ENCODE assay signal across 11 cellular contexts in genomic region chr11:67703709-67704108, GRCh38. TPM values are rescaled to one million over a fixed set of nuclear protein-coding genes. Genes with fewer than 3 reads are reported as not detected.
DNase-seq lines count a peak whose midpoint lies in the region; ATAC-seq, FAIRE-seq and TF ChIP-seq lines count a peak whose summit lies in the region.
"Not testable (repeated sequence)": the region's sequence is repeated elsewhere in the genome, so short reads cannot be mapped to it uniquely, and the experiment has no call there.
"Had no signal": no experiment of that assay in that cellular context is flagged by ENCODE, and none has a peak within 500 bp of the region (broad histone marks: within the 10 kb centered on the region; RNA-seq: fewer than 3 reads in every experiment).

No MANE protein-coding gene starts in this region.

- not testable (repeated sequence) for H3K9ac ChIP-seq in mesenchymal stem cell (ENCODE audit: low read length)

- H2BK5ac ChIP-seq in mesenchymal stem cell (ENCODE audit: low read depth, low read length, poor library complexity, severe bottlenecking) = not testable (repeated sequence)

- not testable (repeated sequence) for FAIRE-seq in A549 (lab: Jason Lieb, UNC); bronchial epithelial cell (lab: Jason Lieb, UNC)

- H2BK12ac ChIP-seq in mesenchymal stem cell (ENCODE audit: low read length in 2 of 2) = not testable (repeated sequence)

- not testable (repeated sequence) for H3K23ac ChIP-seq in mesenchymal stem cell (ENCODE audit: low read length in 2 of 2)

- TF ChIP-seq RAD21 in A549 (conservative IDR thresholded peaks at IDR 0.05 in 1 of 2, IDR thresholded peaks at IDR 0.05 in 1 of 2) = not testable (repeated sequence)

- H4K8ac ChIP-seq in mesenchymal stem cell (ENCODE audit: low read length) = not testable (repeated sequence)

- not testable (repeated sequence) for TF ChIP-seq CTCF in A549 (IDR thresholded peaks at IDR 0.05); bronchial epithelial cell (IDR thresholded peaks at IDR 0.05; ENCODE audit: insufficient read depth, low read length, severe bottlenecking)

- not testable (repeated sequence) for H3K4ac ChIP-seq in mesenchymal stem cell (ENCODE audit: low read depth in 1 of 2, low read length in 2 of 2)

- not testable (repeated sequence) for H3K79me1 ChIP-seq in mesenchymal stem cell (replicated peaks; ENCODE audit: low read length, poor library complexity, severe bottlenecking)

- not testable (repeated sequence) for H3K14ac ChIP-seq in mesenchymal stem cell (ENCODE audit: low read length in 2 of 2)

- DNase-seq in A549 (ENCODE audit: low read depth in 1 of 2, low spot score in 1 of 2); mesenchymal stem cell: not testable (repeated sequence)
- DNase-seq in ELR (ENCODE audit: low read depth) = peak; percentile 46
- DNase-seq in HAP-1 (ENCODE audit: low spot score in 2 of 2) = peak; percentile 15 to 17
- DNase-seq in M059J (ENCODE audit: low read depth) = peak; percentile 74
- peak; percentile 22 to 51 for DNase-seq in NCI-H526 (lab: John Stamatoyannopoulos, UW)
- DNase-seq in RPMI7951 (ENCODE audit: low read depth) = peak; percentile 27
- DNase-seq in bronchial epithelial cell (ENCODE audit: low read depth) = peak; percentile 54

- H3K27me3 ChIP-seq in HAP-1 (ENCODE audit: low read depth); bronchial epithelial cell (ENCODE audit: control insufficient read depth, insufficient read depth, low read length): not testable (repeated sequence)
- H3K27me3 ChIP-seq in mesenchymal stem cell (ENCODE audit: control insufficient read depth in 1 of 2, insufficient read depth in 1 of 2, low read length in 2 of 2) = peaks cover 3 to 24% of the 10 kb centered on the region in 2 experiments

- H3K27ac ChIP-seq in A549; mesenchymal stem cell (ENCODE audit: low read length, poor library complexity, severe bottlenecking): not testable (repeated sequence)

- H3K18ac ChIP-seq in mesenchymal stem cell (ENCODE audit: low read depth in 1 of 2, low read length in 2 of 2) = not testable (repeated sequence)

- H2AK5ac ChIP-seq in mesenchymal stem cell (ENCODE audit: low read length, severe bottlenecking) = not testable (repeated sequence)

- not testable (repeated sequence) for H3K9me3 ChIP-seq in A549; HAP-1; mesenchymal stem cell (ENCODE audit: control insufficient read depth, low read length)

- TF ChIP-seq EP300 in A549 (IDR thresholded peaks at IDR 0.05) = not testable (repeated sequence)

- H2BK120ac ChIP-seq in mesenchymal stem cell (ENCODE audit: low read depth, low read length) = peak overlapping the region; percentile 19

- not testable (repeated sequence) for H3K4me2 ChIP-seq in A549; mesenchymal stem cell (ENCODE audit: low read length, poor library complexity, severe bottlenecking)

- not testable (repeated sequence) for H2BK15ac ChIP-seq in mesenchymal stem cell (ENCODE audit: low read depth, poor library complexity, severe bottlenecking)

- WGBS in A549 (ENCODE audit: missing lambda C conversion rate) = 41% methylated on average over 5 of the region's 5 CpGs
- 71% methylated on average over 3 of the region's 5 CpGs for WGBS in mesenchymal stem cell

- TF ChIP-seq POLR2A in A549 (IDR thresholded peaks at IDR 0.05; ENCODE audit: low read length) = not testable (repeated sequence)

- in situ Hi-C loops in HAP-1 (cut with MboI; ENCODE audit: low sequenced_read_pairs) = not testable (repeated sequence)

- POLR2A ChIA-PET in A549 (lab: Yijun Ruan, JAX) = not testable (repeated sequence)

- H3K36me3 ChIP-seq in HAP-1 (replicated peaks); bronchial epithelial cell (ENCODE audit: control insufficient read depth, insufficient read depth, low read length); mesenchymal stem cell (ENCODE audit: control insufficient read depth in 1 of 2, insufficient read depth in 2 of 2, low read depth in 1 of 2, low read length in 2 of 2): not testable (repeated sequence)

- CTCF ChIA-PET in A549 (lab: Yijun Ruan, JAX) = interaction anchor here (0.7 to 2.4 kb wide), 2 partner anchors 13 to 37 kb away, joined by 3 to 5 read pairs; no protein-coding TSS in a partner anchor

- peaks cover 26% of the 10 kb centered on the region for H3K4me1 ChIP-seq in A549
- H3K4me1 ChIP-seq in HAP-1; mesenchymal stem cell (ENCODE audit: control insufficient read depth, insufficient read depth, low read depth, low read length): not testable (repeated sequence)

- ATAC-seq in A549 = not testable (repeated sequence)

- H2AFZ ChIP-seq in mesenchymal stem cell (ENCODE audit: low read depth, low read length) = not testable (repeated sequence)

- not testable (repeated sequence) for H4K91ac ChIP-seq in mesenchymal stem cell (ENCODE audit: low read length)

- H3K4me3 ChIP-seq in A549; HAP-1; bronchial epithelial cell (ENCODE audit: low read depth, low read length); mesenchymal stem cell (ENCODE audit: insufficient read depth in 1 of 2, low read depth in 1 of 2, low read length in 2 of 2): not testable (repeated sequence)

TF ChIP-seq in A549, 52 proteins besides CTCF, POLR2A, EP300 and RAD21:
- TF ChIP-seq FOSL2 (IDR thresholded peaks at IDR 0.05) = not testable (repeated sequence)
- 0 out of 2 replicates have a peak, but pooled peaks have one; percentile 16 for TF ChIP-seq FOSL2 (CRISPR knock-in tag; IDR thresholded peaks at IDR 0.05)

RNA-seq across cellular contexts. Expression of gene ALDH3B2, which starts 29.3 kb away (rescaled TPM):
- polyA plus RNA-seq in A549 (2011; rRNA removed) (not detected in 2 replicates), A549 (2017; fragmentation: RNase III; extraction: RNeasy Plus Mini Kit Qiagen cat#74134 plus additional on column Dnase treatment) (not detected in 3 replicates)
- 0.01 TPM in 1 of 2 replicates, not detected in the other for polyA plus RNA-seq in A549 (2012; cell fraction: cytosol; rRNA removed)
- not detected in 2 replicates for polyA plus RNA-seq in A549 (2012; cell fraction: nucleus; rRNA removed)
- polyA minus RNA-seq in A549 (2011; rRNA and poly(A)+ RNA removed) = not detected in 2 replicates
- total RNA-seq in M059J (2014; rRNA removed; shearing (Covaris generic)) = not detected in 2 replicates
- total RNA-seq in RPMI7951 (2014; rRNA removed; shearing (Covaris generic)) = not detected in 2 replicates
- 17.9 and 73.4 TPM in 2 replicates for total RNA-seq in bronchial epithelial cell
- not detected for polyA plus RNA-seq in mesenchymal stem cell (2013, experiment 1 of 2)
- not detected for polyA plus RNA-seq in mesenchymal stem cell (2013, experiment 2 of 2)
- total RNA-seq: CD4-positive, alpha-beta T cell; CD8-positive, alpha-beta memory T cell had no signal
- polyA plus RNA-seq: CD14-positive monocyte; CD8-positive, alpha-beta memory T cell had no signal

RNA-seq across cellular contexts. Expression of gene ACY3, which starts 53.2 kb away (rescaled TPM):
- polyA plus RNA-seq in A549 (2011; rRNA removed) (1.4 and 1.8 TPM in 2 replicates), A549 (2017; fragmentation: RNase III; extraction: RNeasy Plus Mini Kit Qiagen cat#74134 plus additional on column Dnase treatment) (0.62 to 1.1 TPM (median 1.0 TPM) in 3 replicates)
- polyA plus RNA-seq in A549 (2012; cell fraction: cytosol; rRNA removed) = 1.5 and 2.3 TPM in 2 replicates
- polyA plus RNA-seq in A549 (2012; cell fraction: nucleus; rRNA removed) = 3.0 and 3.6 TPM in 2 replicates
- 1.2 TPM in 2 replicates for polyA minus RNA-seq in A549 (2011; rRNA and poly(A)+ RNA removed)
- 0.91 TPM in 2 replicates for total RNA-seq in M059J (2014; rRNA removed; shearing (Covaris generic))
- 0.96 TPM in 1 of 2 replicates, not detected in the other for total RNA-seq in RPMI7951 (2014; rRNA removed; shearing (Covaris generic))
- not detected in 2 replicates for total RNA-seq in bronchial epithelial cell
- polyA plus RNA-seq in mesenchymal stem cell (2013, experiment 1 of 2) = not detected
- polyA plus RNA-seq in mesenchymal stem cell (2013, experiment 2 of 2) = not detected

Comparison
In these comparisons a context has a peak if more than half of its experiments do, and no peak if none do; other contexts are left out.
1. RNA of gene ALDH3B2, which starts 29.3 kb away (total RNA-seq): 17.9 to 73.4 TPM in bronchial epithelial cell; not detected in M059J and not detected in RPMI7951; every median in the first group is over 10 times any median in the second.